Comparison of ENCODE assay signal across 8 cellular contexts in genomic region chr2:238970553-238971081, GRCh38.
DNase-seq lines count a peak whose midpoint lies in the region; ATAC-seq, FAIRE-seq and TF ChIP-seq lines count a peak whose summit lies in the region.

No MANE protein-coding gene starts in this region.

- peaks cover 4% of the 10 kb centered on the region for H3K9me3 Mint-ChIP-seq in astrocyte (ENCODE audit: unreplicated experiment)

- H3K4me3 ChIP-seq in astrocyte (ENCODE audit: insufficient read depth, low read depth, low read length): no peak overlapping the region

- H3K27ac Mint-ChIP-seq in astrocyte (ENCODE audit: unreplicated experiment): no peak overlapping the region

- H3K27ac ChIP-seq in astrocyte (ENCODE audit: low read depth, low read length): no peak overlapping the region

- ATAC-seq in HG03378 (IDR thresholded peaks at IDR 0.05; ENCODE audit: unreplicated experiment) (peak; percentile 45), GM19328 (IDR thresholded peaks at IDR 0.05; ENCODE audit: unreplicated experiment) (no peak)

- FAIRE-seq in astrocyte (lab: Jason Lieb, UNC): no peak

- H2AFZ ChIP-seq in astrocyte (ENCODE audit: low read depth, low read length): no peak overlapping the region

- no peaks in the 10 kb centered on the region for H3K36me3 ChIP-seq in astrocyte (ENCODE audit: insufficient read depth, low read length)

- H3K4me1 ChIP-seq in astrocyte (ENCODE audit: insufficient read depth, low read length): peaks cover 24% of the 10 kb centered on the region

- H4K20me1 ChIP-seq in astrocyte (ENCODE audit: insufficient read depth, low read length): no peaks in the 10 kb centered on the region

- no peak overlapping the region for H3K4me2 ChIP-seq in astrocyte (ENCODE audit: low read length)

- DNase-seq in NOMO-1 (lab: John Stamatoyannopoulos, UW; ENCODE audit: unreplicated experiment in 2 of 2) (peak; percentile 14 to 26), NOMO-1 treated with dmso at 0.1 percent for 144 hours (lab: John Stamatoyannopoulos, UW; ENCODE audit: unreplicated experiment) (no peak), SK-MEL-5 (ENCODE audit: low read depth, low spot score) (peak; percentile 63), astrocyte (ENCODE audit: low read depth) (peak; percentile 26), iPS DF 19.7 (ENCODE audit: low read depth, low spot score) (peak; percentile 28)
- peak; percentile 15 to 41 (median 24) for DNase-seq in stimulated activated CD4-positive, alpha-beta T cell treated with anti-CD3 and anti-CD28 coated beads, Interleukin-12 subunit alpha, Interleukin-12 subunit beta, amount 100 ng/mL, for 48 hours (ENCODE audit: low read depth in 2 of 3, low spot score in 1 of 3)

- peaks cover 28% of the 10 kb centered on the region for H3K27me3 Mint-ChIP-seq in astrocyte (ENCODE audit: low read depth, unreplicated experiment)

- H3K9ac ChIP-seq in astrocyte (ENCODE audit: low read length): no peak overlapping the region

- H3K79me2 ChIP-seq in astrocyte (ENCODE audit: insufficient read depth, low read length): no peaks in the 10 kb centered on the region

- TF ChIP-seq CTCF in astrocyte (IDR thresholded peaks at IDR 0.05; ENCODE audit: insufficient read depth, low read depth, low read length): peak; percentile 93

- no peaks in the 10 kb centered on the region for H3K36me3 Mint-ChIP-seq in astrocyte (ENCODE audit: low read depth, unreplicated experiment)

- in situ Hi-C loops in SK-MEL-5 (cut with HindIII; ENCODE audit: low pct_unique_long_range_greater_than_20kb, low sequenced_read_pairs): no loop called here

- H3K4me3 Mint-ChIP-seq in astrocyte (ENCODE audit: unreplicated experiment): no peak overlapping the region

- no peaks in the 10 kb centered on the region for H3K27me3 ChIP-seq in astrocyte (ENCODE audit: insufficient read depth, low read length)

- no peaks in the 10 kb centered on the region for H3K9me3 ChIP-seq in astrocyte (ENCODE audit: insufficient read depth, low read depth, low read length)

- H3K4me1 Mint-ChIP-seq in astrocyte (ENCODE audit: low read depth, unreplicated experiment): no peaks in the 10 kb centered on the region
